ENCODE assay signal across 3 cellular contexts in genomic region chr20:18252597-18253451, GRCh38.
TF ChIP-seq lines count a peak whose summit lies in the region.

No MANE protein-coding gene starts in this region.

TF ChIP-seq in SK-N-SH, 30 proteins besides CTCF, POLR2A, EP300 and RAD21 (continued from another document):
- TF ChIP-seq POLR2AphosphoS5 (IDR thresholded peaks at IDR 0.05; ENCODE audit: low read depth, low read length) = no peak
- no peak for TF ChIP-seq ZBTB33 (IDR thresholded peaks at IDR 0.05; ENCODE audit: borderline replicate concordance, low read depth)
- TF ChIP-seq PBX3 (IDR thresholded peaks at IDR 0.05) = no peak
- TF ChIP-seq REST (IDR thresholded peaks at IDR 0.05; ENCODE audit: low read depth, low read length) = no peak
- TF ChIP-seq RFX5 (IDR thresholded peaks at IDR 0.05; ENCODE audit: low read length) = no peak
- TF ChIP-seq GATA2 (CRISPR knock-in tag; IDR thresholded peaks at IDR 0.05) = no peak
- no peak for TF ChIP-seq NFIC (IDR thresholded peaks at IDR 0.05; ENCODE audit: borderline replicate concordance)

TF ChIP-seq in SK-N-SH treated with all-trans-retinoic acid at 6 μM for 48 hours, 23 proteins besides CTCF, POLR2A, EP300 and RAD21 (continued from another document):
- no peak for TF ChIP-seq PATZ1 (CRISPR knock-in tag; IDR thresholded peaks at IDR 0.05; ENCODE audit: borderline replicate concordance)
- TF ChIP-seq ARNTL (CRISPR knock-in tag; IDR thresholded peaks at IDR 0.05; ENCODE audit: borderline replicate concordance, low read depth) = no peak
- TF ChIP-seq ZNF565 (CRISPR knock-in tag; conservative IDR thresholded peaks at IDR 0.05; ENCODE audit: low read depth) = no peak
- TF ChIP-seq ISL1 (CRISPR knock-in tag; IDR thresholded peaks at IDR 0.05) = no peak
- no peak for TF ChIP-seq BACH2 (CRISPR knock-in tag; IDR thresholded peaks at IDR 0.05; ENCODE audit: borderline replicate concordance)
- no peak for TF ChIP-seq TOX (CRISPR knock-in tag; IDR thresholded peaks at IDR 0.05; ENCODE audit: borderline replicate concordance)
- TF ChIP-seq PPARA (CRISPR knock-in tag; IDR thresholded peaks at IDR 0.05; ENCODE audit: borderline replicate concordance) = no peak
- TF ChIP-seq POU6F1 (CRISPR knock-in tag; IDR thresholded peaks at IDR 0.05; ENCODE audit: borderline replicate concordance, low read depth) = no peak
- no peak for TF ChIP-seq CSRNP3 (CRISPR knock-in tag; IDR thresholded peaks at IDR 0.05)
- no peak for TF ChIP-seq ESRRG (CRISPR knock-in tag; IDR thresholded peaks at IDR 0.05)
- no peak for TF ChIP-seq OSR1 (CRISPR knock-in tag; IDR thresholded peaks at IDR 0.05)
- no peak for TF ChIP-seq CSDC2 (CRISPR knock-in tag; IDR thresholded peaks at IDR 0.05)
- no peak for TF ChIP-seq ZC3H10 (CRISPR knock-in tag; IDR thresholded peaks at IDR 0.05)
- no peak for TF ChIP-seq CREB5 (CRISPR knock-in tag; IDR thresholded peaks at IDR 0.05; ENCODE audit: low read depth)
- TF ChIP-seq RARB (CRISPR knock-in tag; IDR thresholded peaks at IDR 0.05) = no peak
- TF ChIP-seq SNAI2 (CRISPR knock-in tag; IDR thresholded peaks at IDR 0.05) = no peak
- no peak for TF ChIP-seq TCF4 (CRISPR knock-in tag; IDR thresholded peaks at IDR 0.05; ENCODE audit: borderline replicate concordance)
TF ChIP-seq in SK-N-SH treated with all-trans-retinoic acid at 6 μM for 48 hours: peak in this region for 0.

TF ChIP-seq in K562, 482 proteins besides CTCF, POLR2A, EP300 and RAD21 (continued from another document):
- TF ChIP-seq POLR2AphosphoS2 (IDR thresholded peaks at IDR 0.05; ENCODE audit: low read length) (no peak), ZNF140 (CRISPR knock-in tag; IDR thresholded peaks at IDR 0.05) (no peak), CBFA2T2 (conservative IDR thresholded peaks at IDR 0.05) (no peak), YY1 (IDR thresholded peaks at IDR 0.05; ENCODE audit: borderline replicate concordance in 1 of 3, control insufficient read depth in 1 of 3, extremely low read depth in 1 of 3, insufficient read depth in 3 of 3, insufficient read length in 1 of 3, insufficient replicate concordance in 2 of 3, low read depth in 1 of 3, low read length in 2 of 3) (no peak), E2F8 (IDR thresholded peaks at IDR 0.05; ENCODE audit: low read depth, partially characterized antibody) (no peak), PHF20 (IDR thresholded peaks at IDR 0.05; ENCODE audit: partially characterized antibody) (no peak)
TF ChIP-seq in K562: peak in this region for 0.
